Comparison of ENCODE assay signal across 1 cellular context in genomic region chr17:8966926-8967325, GRCh38.
TF ChIP-seq lines count a peak whose summit lies in the region.

No MANE protein-coding gene starts in this region.

TF ChIP-seq in GM23338, 12 proteins besides CTCF, POLR2A, EP300 and RAD21 (continued from another document):
- TF ChIP-seq ZNF462 (CRISPR knock-in tag; IDR thresholded peaks at IDR 0.05) (no peak), ZNF114 (CRISPR knock-in tag; IDR thresholded peaks at IDR 0.05) (no peak), EZH2phosphoT487 (IDR thresholded peaks at IDR 0.05; ENCODE audit: unreplicated experiment) (no peak), REST (IDR thresholded peaks at IDR 0.05; ENCODE audit: unreplicated experiment) (no peak), EZH2 (IDR thresholded peaks at IDR 0.05; ENCODE audit: low read depth, unreplicated experiment) (no peak), ZNF331 (CRISPR knock-in tag; IDR thresholded peaks at IDR 0.05; ENCODE audit: low read depth) (no peak), CREB1 (CRISPR knock-in tag; IDR thresholded peaks at IDR 0.05; ENCODE audit: low read depth) (no peak), JUNB (IDR thresholded peaks at IDR 0.05; ENCODE audit: unreplicated experiment) (no peak)
